32 cellular contexts compared by ENCODE assay signal in the genomic region with DNA sequence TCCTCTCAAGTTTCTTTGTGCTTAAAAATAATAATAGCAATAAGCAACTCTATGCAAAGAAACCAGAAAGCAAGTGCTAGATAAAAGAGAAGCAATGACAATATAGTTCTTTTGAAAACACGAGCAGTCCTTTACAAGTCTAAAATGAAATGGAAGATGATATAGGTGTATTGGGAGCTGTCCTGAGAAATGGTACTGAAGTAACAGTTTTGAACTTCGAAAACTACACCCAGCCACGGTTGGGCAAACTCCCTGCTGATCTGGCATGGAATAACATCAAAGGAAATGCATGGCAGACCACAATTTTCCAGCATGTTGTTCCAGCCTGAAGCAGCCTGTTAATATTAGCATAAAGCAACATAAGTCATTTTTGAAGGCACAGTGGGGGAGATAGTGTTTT.
"Had no signal": no experiment of that assay in that cellular context is flagged by ENCODE, and none has a peak within 500 bp of the region (broad histone marks: within the 10 kb centered on the region; RNA-seq: fewer than 3 reads in every experiment).

No MANE protein-coding gene starts in this region.

- H3K27me3 ChIP-seq: adrenal gland, body of pancreas, cardiac muscle cell, colonic mucosa, heart left ventricle, pancreas, sigmoid colon, stomach, thyroid gland, upper lobe of left lung had no signal

- ATAC-seq: body of pancreas; effector memory CD8-positive, alpha-beta T cell; heart left ventricle; left ventricle myocardium superior; pancreas; stimulated activated effector memory CD8-positive, alpha-beta T cell treated with anti-CD3 and anti-CD28 coated beads, Interleukin-12 subunit alpha, Interleukin-12 subunit beta, amount 100 ng/mL, for 72 hours had no signal

- H3K36me3 ChIP-seq: adrenal gland, cardiac muscle cell, colonic mucosa, heart left ventricle, pancreas, prostate gland, sigmoid colon, stomach, thyroid gland, upper lobe of left lung had no signal

- H3K4me1 ChIP-seq: adrenal gland, body of pancreas, colonic mucosa, heart left ventricle, pancreas, prostate gland, sigmoid colon, stomach, thyroid gland, upper lobe of left lung had no signal

- DNase-seq: activated CD4-positive, alpha-beta memory T cell treated with anti-CD3 and anti-CD28 coated beads for 36 hours; activated CD4-positive, alpha-beta T cell treated with anti-CD3 and anti-CD28 coated beads, Interleukin-2, amount 10 ng/mL, durations not matched to agents 24 days and 14 days; activated CD4-positive, CD25-positive, alpha-beta regulatory T cell treated with anti-CD3 and anti-CD28 coated beads, Interleukin-2, amount 50 U/mL, for 72 hours; activated CD8-positive, alpha-beta memory T cell treated with anti-CD3 and anti-CD28 coated beads, Interleukin-2, amount 50 U/mL, for 4 hours; activated effector memory CD4-positive, alpha-beta T cell treated with anti-CD3 and anti-CD28 coated beads, Interleukin-2, amount 50 U/mL, for 16 hours; activated naive CD4-positive, alpha-beta T cell treated with anti-CD3 and anti-CD28 coated beads for 36 hours; activated naive CD8-positive, alpha-beta T cell treated with anti-CD3 and anti-CD28 coated beads for 36 hours; activated T-cell treated with anti-CD3 and anti-CD28 coated beads, Interleukin-2, amount 50 U/mL, for 1 hour; adrenal gland; aorta; body of pancreas; cerebellar nuclear complex; colonic mucosa; effector memory CD8-positive, alpha-beta T cell; foreskin fibroblast; heart left ventricle; hypothalamus; left ventricle myocardium superior; mammary epithelial cell; naive B cell; nucleus accumbens; pancreas; sigmoid colon; small intestine; stimulated activated CD4-positive, alpha-beta T cell treated with anti-CD3 and anti-CD28 coated beads, Interleukin-4, amount 100 ng/mL, for 24 hours; stomach; T-helper 2 cell; thyroid gland; upper lobe of left lung had no signal

- H3K9me3 ChIP-seq: adrenal gland, body of pancreas, colonic mucosa, heart left ventricle, pancreas, prostate gland, stomach, thyroid gland, upper lobe of left lung had no signal

- H3K27ac ChIP-seq: adrenal gland, body of pancreas, cardiac muscle cell, colonic mucosa, heart left ventricle, pancreas, prostate gland, sigmoid colon, stomach, thyroid gland, upper lobe of left lung had no signal

- H3K4me3 ChIP-seq: adrenal gland, body of pancreas, cardiac muscle cell, colonic mucosa, heart left ventricle, pancreas, prostate gland, sigmoid colon, stomach, thyroid gland, upper lobe of left lung had no signal
